In genomic region chr15:69060744-69061143, GRCh38 we compare ENCODE assay signal across 16 cellular contexts. TPM values are rescaled to one million over a fixed set of nuclear protein-coding genes. Genes with fewer than 3 reads are reported as not detected.
DNase-seq lines count a peak whose midpoint lies in the region; ATAC-seq and TF ChIP-seq lines count a peak whose summit lies in the region.
"Had no signal": no experiment of that assay in that cellular context is flagged by ENCODE, and none has a peak within 500 bp of the region (broad histone marks: within the 10 kb centered on the region; RNA-seq: fewer than 3 reads in every experiment).

No MANE protein-coding gene starts in this region.

- H3K27me3 Mint-ChIP-seq in CD8-positive, alpha-beta memory T cell, result peaks cover 0 to 23% of the 10 kb centered on the region in 2 donors

- peaks cover 13 to 28% (median 26%) of the 10 kb centered on the region in 3 donors for H3K4me1 Mint-ChIP-seq in CD8-positive, alpha-beta memory T cell

- no peaks in the 10 kb centered on the region for H3K9me3 Mint-ChIP-seq in CD8-positive, alpha-beta memory T cell

- ATAC-seq in HG03432 (IDR thresholded peaks at IDR 0.05; ENCODE audit: unreplicated experiment) (no peak), GM21423 (IDR thresholded peaks at IDR 0.05; ENCODE audit: unreplicated experiment) (no peak)
- ATAC-seq: body of pancreas, HCT116, Panc1 had no signal

- peak; percentile 31 for DNase-seq in activated CD4-positive, alpha-beta T cell treated with anti-CD3 and anti-CD28 coated beads for 48 hours
- DNase-seq in activated CD4-positive, alpha-beta T cell treated with anti-CD3 and anti-CD28 coated beads, Interleukin-2, amount 50 U/mL, for 1 hour, result no peak
- DNase-seq in CD8-positive, alpha-beta memory T cell, result no peak
- peak; percentile 9 for DNase-seq in central memory CD4-positive, alpha-beta T cell
- DNase-seq in 8988T, result no peak
- DNase-seq: esophagus squamous epithelium, NCI-H2029, uterus had no signal

- no peaks in the 10 kb centered on the region for H3K36me3 ChIP-seq in CD8-positive, alpha-beta memory T cell (ENCODE audit: insufficient read depth, low read length)
- H3K36me3 ChIP-seq: esophagus squamous epithelium, uterus had no signal

- H3K4me3 Mint-ChIP-seq in CD8-positive, alpha-beta memory T cell, result peak overlapping the region in 2 of 7 donors; percentile 26 to 37

- H3K9me3 ChIP-seq in CD8-positive, alpha-beta memory T cell (ENCODE audit: low read length), result no peaks in the 10 kb centered on the region
- H3K9me3 ChIP-seq: body of pancreas, esophagus squamous epithelium, uterus had no signal

- no peak overlapping the region for H3K4me3 ChIP-seq in CD8-positive, alpha-beta memory T cell (ENCODE audit: low read length)
- H3K4me3 ChIP-seq: body of pancreas, esophagus squamous epithelium, smooth muscle cell, uterus had no signal

- H3K36me3 Mint-ChIP-seq in CD8-positive, alpha-beta memory T cell, result no peaks in the 10 kb centered on the region

- POLR2A ChIA-PET in CD8-positive, alpha-beta memory T cell (lab: Charles Lee), result no interaction called here

- no peak overlapping the region for H3K27ac ChIP-seq in CD8-positive, alpha-beta memory T cell (ENCODE audit: low read depth, low read length)
- peak overlapping the region; percentile 59 for H3K27ac ChIP-seq in VCaP
- H3K27ac ChIP-seq: body of pancreas, esophagus squamous epithelium, uterus had no signal

- peaks cover 22% of the 10 kb centered on the region for H3K4me1 ChIP-seq in CD8-positive, alpha-beta memory T cell (ENCODE audit: insufficient read depth, low read length)
- H3K4me1 ChIP-seq: uterus had no signal

- TF ChIP-seq CTCF in VCaP (conservative IDR thresholded peaks at IDR 0.05), result no peak

- CTCF ChIA-PET in CD8-positive, alpha-beta memory T cell (lab: Charles Lee), result no interaction called here

- H3K27me3 ChIP-seq in CD8-positive, alpha-beta memory T cell (ENCODE audit: insufficient read depth, low read length, poor library complexity, severe bottlenecking), result no peaks in the 10 kb centered on the region
- H3K27me3 ChIP-seq: body of pancreas, uterus had no signal

- H3K27ac Mint-ChIP-seq in CD8-positive, alpha-beta memory T cell, result peak overlapping the region in 5 of 8 donors; percentile 9 to 85 (median 25)

RNA-seq across cellular contexts. Expression of gene NOX5, which starts 46.2 kb away (rescaled TPM):
- total RNA-seq in CD8-positive, alpha-beta memory T cell, result not detected
- not detected for polyA plus RNA-seq in CD8-positive, alpha-beta memory T cell
- total RNA-seq: dermis microvascular lymphatic vessel endothelial cell had no signal

Comparison
In these comparisons a context has a peak if more than half of its experiments do, and no peak if none do; other contexts are left out.
1. DNase-seq: peak in activated CD4-positive, alpha-beta T cell treated with anti-CD3 and anti-CD28 coated beads for 48 hours (single experiment) and central memory CD4-positive, alpha-beta T cell (single experiment); none in activated CD4-positive, alpha-beta T cell treated with anti-CD3 and anti-CD28 coated beads, Interleukin-2, amount 50 U/mL, for 1 hour (single experiment), CD8-positive, alpha-beta memory T cell (0 of 5) and 8988T (single experiment).